ENCODE assay signal across 18 cellular contexts in genomic region chr2:67798536-67799160, GRCh38.
"Had no signal": no experiment of that assay in that cellular context is flagged by ENCODE, and none has a peak within 500 bp of the region (broad histone marks: within the 10 kb centered on the region; RNA-seq: fewer than 3 reads in every experiment).

No MANE protein-coding gene starts in this region.

- H3K9me3 ChIP-seq: psoas muscle, suprapubic skin had no signal

- FAIRE-seq: keratinocyte had no signal

- H3K4me1 ChIP-seq: foreskin keratinocyte, psoas muscle had no signal

- H3K4me3 ChIP-seq: coronary artery, psoas muscle, suprapubic skin had no signal

- ATAC-seq: activated T-helper 17 cell treated with anti-CD3 and anti-CD28 coated beads, Interleukin-2, amount 50 U/mL, for 72 hours; foreskin keratinocyte; naive thymus-derived CD8-positive, alpha-beta T cell; psoas muscle; sciatic nerve had no signal

- H3K27me3 ChIP-seq: foreskin keratinocyte, suprapubic skin had no signal

- DNase-seq: activated CD4-positive, alpha-beta T cell treated with anti-CD3 and anti-CD28 coated beads, Interleukin-2, amount 10 ng/mL, durations not matched to agents 7 days and 5 days; activated CD4-positive, CD25-positive, alpha-beta regulatory T cell; activated naive CD4-positive, alpha-beta T cell treated with anti-CD3 and anti-CD28 coated beads for 36 hours; activated T-cell treated with anti-CD3 and anti-CD28 coated beads for 4 hours; central memory CD4-positive, alpha-beta T cell; effector memory CD4-positive, alpha-beta T cell; naive thymus-derived CD8-positive, alpha-beta T cell; nucleus accumbens; psoas muscle; stimulated activated CD4-positive, alpha-beta T cell treated with anti-CD3 and anti-CD28 coated beads, Interleukin-12 subunit alpha, Interleukin-12 subunit beta, amount 100 ng/mL, for 4 hours; stimulated activated naive CD4-positive, alpha-beta T cell; T-helper 2 cell had no signal

- H3K27ac ChIP-seq: foreskin keratinocyte, psoas muscle, suprapubic skin had no signal

- H3K36me3 ChIP-seq: suprapubic skin had no signal
